ENCODE assay signal across 8 cellular contexts in the genomic region with DNA sequence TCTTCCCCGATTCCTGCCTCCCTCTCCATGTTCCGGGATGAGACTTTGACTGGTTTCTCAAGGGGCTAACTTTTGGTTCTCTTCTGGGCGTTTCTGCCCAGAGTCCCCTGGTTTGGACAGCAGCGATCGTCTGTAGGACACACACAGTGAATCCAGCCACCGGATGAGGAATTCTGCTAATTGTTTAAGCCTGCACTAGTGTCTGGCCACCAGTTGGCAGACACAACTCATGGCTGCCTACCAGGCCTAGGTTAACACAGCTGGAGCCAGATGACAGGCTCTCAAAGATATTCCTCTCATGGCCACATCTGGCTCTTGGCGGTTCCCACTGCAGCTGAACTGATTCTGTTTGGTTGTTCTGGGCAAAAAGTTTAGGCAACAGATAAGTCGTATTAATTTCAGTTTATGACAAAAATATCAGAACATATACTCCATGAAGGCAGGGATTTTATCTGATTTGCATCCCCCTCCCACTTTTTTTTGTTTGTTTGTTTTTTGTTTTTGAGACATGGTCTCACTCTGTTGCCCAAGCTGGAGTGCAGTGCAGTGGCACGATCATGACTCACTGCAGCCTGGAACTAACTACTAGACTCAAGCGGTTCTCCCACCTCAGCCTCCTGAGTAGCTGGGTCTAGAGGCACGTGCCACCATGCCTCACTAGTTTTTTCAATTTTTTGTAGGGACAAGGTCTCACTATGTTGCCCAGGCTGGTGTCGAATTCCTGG.
A peak's percentile ranks its signal among the peaks of the same experiment; 100 is the strongest.
DNase-seq lines count a peak whose midpoint lies in the region; ATAC-seq and TF ChIP-seq lines count a peak whose summit lies in the region.

No MANE protein-coding gene starts in this region.

- H3K9me3 ChIP-seq in DND-41 (ENCODE audit: insufficient read depth, low read length, severe bottlenecking) = no peaks in the 10 kb centered on the region

- H4K20me1 ChIP-seq in DND-41 (ENCODE audit: insufficient read depth, low read length) = peaks cover 3% of the 10 kb centered on the region; the same call in 1 of the 2 replicates

- H3K9ac ChIP-seq in DND-41 (ENCODE audit: low read depth, low read length) = no peak overlapping the region

- H3K27me3 Mint-ChIP-seq in progenitor cell of endocrine pancreas = no peaks in the 10 kb centered on the region

- H3K4me3 ChIP-seq in DND-41 (ENCODE audit: low read depth in 1 of 2, low read length in 2 of 2) = no peak overlapping the region

- peaks cover 41% of the 10 kb centered on the region for H3K4me1 Mint-ChIP-seq in progenitor cell of endocrine pancreas (ENCODE audit: low read depth)

- H3K36me3 ChIP-seq in DND-41 (ENCODE audit: insufficient read depth, low read length) = no peaks in the 10 kb centered on the region

- no peak overlapping the region for H2AFZ ChIP-seq in DND-41 (ENCODE audit: low read depth, low read length)

- no peak overlapping the region for H3K27ac ChIP-seq in DND-41 (ENCODE audit: low read length)

- peak overlapping the region; percentile 47 for H3K27ac Mint-ChIP-seq in progenitor cell of endocrine pancreas

- TF ChIP-seq CTCF in DND-41 (IDR thresholded peaks at IDR 0.05; ENCODE audit: borderline replicate concordance, extremely low read depth, low read length, poor library complexity, severe bottlenecking) = no peak
- no peak for TF ChIP-seq CTCF in progenitor cell of endocrine pancreas (IDR thresholded peaks at IDR 0.05; ENCODE audit: unreplicated experiment)

- peaks cover 18% of the 10 kb centered on the region for H3K4me1 ChIP-seq in DND-41 (ENCODE audit: insufficient read depth, low read length)

- peak; percentile 41; the same call in 1 of the 3 replicates for ATAC-seq in DND-41 (ENCODE audit: insufficient read depth, low read depth)

- H3K4me2 ChIP-seq in DND-41 (ENCODE audit: insufficient read depth, low read length) = no peak overlapping the region

- no peak overlapping the region for H3K4me3 Mint-ChIP-seq in progenitor cell of endocrine pancreas (ENCODE audit: low read depth)

- in situ Hi-C loops in SK-MEL-5 (cut with HindIII; ENCODE audit: low pct_unique_long_range_greater_than_20kb, low sequenced_read_pairs) = no loop called here

- peaks cover 9% of the 10 kb centered on the region for H3K36me3 Mint-ChIP-seq in progenitor cell of endocrine pancreas (ENCODE audit: insufficient read depth)

- DNase-seq in DND-41 (no peak), SK-MEL-5 (ENCODE audit: low read depth, low spot score) (peak; percentile 13), globus pallidus (ENCODE audit: low spot score) (peak; percentile 62), progenitor cell of endocrine pancreas (ENCODE audit: low spot score, unreplicated experiment) (no peak), NCI-H1092 (lab: John Stamatoyannopoulos, UW) (no peak), NCI-H2107 treated with DMSO at 0.1 percent for 48 hours (lab: John Stamatoyannopoulos, UW; ENCODE audit: unreplicated experiment) (no peak), foreskin melanocyte (no peak)
- no peak for DNase-seq in activated CD4-positive, CD25-positive, alpha-beta regulatory T cell (lab: John Stamatoyannopoulos, UW)

- H3K27me3 ChIP-seq in DND-41 (ENCODE audit: insufficient read depth, low read length, poor library complexity) = no peaks in the 10 kb centered on the region

- no peaks in the 10 kb centered on the region for H3K9me3 Mint-ChIP-seq in progenitor cell of endocrine pancreas (ENCODE audit: low read depth)

- peaks cover 2% of the 10 kb centered on the region; the same call in 1 of the 2 replicates for H3K79me2 ChIP-seq in DND-41 (ENCODE audit: insufficient read depth, low read length)

Comparison
In these comparisons a context has a peak if more than half of its experiments do, and no peak if none do; other contexts are left out.
1. DNase-seq: peak in SK-MEL-5 (single experiment) and globus pallidus (single experiment); none in DND-41 (single experiment), progenitor cell of endocrine pancreas (single experiment), activated CD4-positive, CD25-positive, alpha-beta regulatory T cell (0 of 4), NCI-H1092 (single experiment), NCI-H2107 treated with DMSO at 0.1 percent for 48 hours (single experiment) and foreskin melanocyte (single experiment).